10 cellular contexts compared by ENCODE assay signal in the genomic region with DNA sequence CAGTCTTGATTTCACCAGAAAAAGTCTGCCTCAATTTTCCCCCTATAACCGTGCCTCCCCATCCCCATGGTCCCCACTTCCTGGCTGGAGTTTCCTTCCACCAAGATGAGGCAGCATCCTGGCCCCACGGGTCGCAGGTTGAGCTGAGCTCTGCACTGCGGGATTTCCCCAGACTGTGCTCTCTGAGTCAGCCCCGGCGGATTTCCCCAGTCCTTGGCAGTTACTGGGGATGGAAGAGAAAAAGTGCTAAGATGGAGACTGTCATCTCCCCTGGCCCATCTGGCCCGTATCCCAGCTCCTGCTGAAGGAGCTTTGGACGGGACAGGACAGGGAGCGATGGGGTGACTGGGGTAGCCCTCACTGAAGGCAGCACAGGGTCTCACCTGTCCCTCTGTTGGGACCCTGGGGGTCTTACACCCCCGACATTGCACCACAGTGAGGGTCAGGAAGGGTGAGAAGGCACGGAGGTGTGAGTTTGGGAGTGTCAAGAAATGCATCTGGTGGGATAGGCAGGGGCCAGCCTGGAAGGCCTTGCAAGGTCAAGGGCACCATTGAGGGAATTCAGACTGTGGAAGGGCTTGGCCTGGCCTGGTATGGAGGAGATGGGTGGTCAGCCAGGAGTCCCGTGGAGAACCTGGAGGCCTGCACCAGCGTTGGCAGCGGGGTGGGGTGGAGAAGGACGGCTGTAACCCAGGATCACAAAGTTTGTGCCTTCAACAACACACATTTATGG. TPM values are rescaled to one million over a fixed set of nuclear protein-coding genes. Genes with fewer than 3 reads are reported as not detected.
DNase-seq lines count a peak whose midpoint lies in the region; ATAC-seq and TF ChIP-seq lines count a peak whose summit lies in the region.
"Had no signal": no experiment of that assay in that cellular context is flagged by ENCODE, and none has a peak within 500 bp of the region (broad histone marks: within the 10 kb centered on the region; RNA-seq: fewer than 3 reads in every experiment).

No MANE protein-coding gene starts in this region.

- no peaks in the 10 kb centered on the region for H3K9me3 Mint-ChIP-seq in endothelial cell (ENCODE audit: unreplicated experiment)
- H3K9me3 Mint-ChIP-seq in immature natural killer cell = no peaks in the 10 kb centered on the region
- H3K9me3 Mint-ChIP-seq: naive thymus-derived CD4-positive, alpha-beta T cell had no signal

- no peak overlapping the region for H3K27ac Mint-ChIP-seq in endothelial cell (ENCODE audit: unreplicated experiment)
- peak overlapping the region in 2 of 6 donors; percentile 49 to 55 for H3K27ac Mint-ChIP-seq in immature natural killer cell

- TF ChIP-seq CTCF in endothelial cell (IDR thresholded peaks at IDR 0.05; ENCODE audit: unreplicated experiment) = no peak

- DNase-seq in activated CD4-positive, CD25-positive, alpha-beta regulatory T cell treated with anti-CD3 and anti-CD28 coated beads, Interleukin-2, amount 50 U/mL, for 16 hours (ENCODE audit: low read depth, low spot score) = peak; percentile 2
- DNase-seq in endothelial cell (ENCODE audit: low spot score) = no peak
- DNase-seq in stimulated activated CD4-positive, alpha-beta T cell treated with anti-CD3 and anti-CD28 coated beads, Interleukin-4, amount 100 ng/mL, for 1 hour = peak; percentile 65
- no peak for DNase-seq in immature natural killer cell
- no peak for DNase-seq in NCI-H748 (lab: John Stamatoyannopoulos, UW; ENCODE audit: unreplicated experiment)
- DNase-seq: effector CD4-positive, alpha-beta T cell had no signal

- peaks cover 20% of the 10 kb centered on the region for H3K4me1 Mint-ChIP-seq in endothelial cell (ENCODE audit: unreplicated experiment)
- no peaks in the 10 kb centered on the region for H3K4me1 Mint-ChIP-seq in immature natural killer cell

- H3K36me3 Mint-ChIP-seq in endothelial cell (ENCODE audit: low read depth, unreplicated experiment) = peaks cover 58% of the 10 kb centered on the region
- peaks cover 31 to 56% (median 36%) of the 10 kb centered on the region in 3 donors for H3K36me3 Mint-ChIP-seq in immature natural killer cell

- H3K27me3 Mint-ChIP-seq in endothelial cell (ENCODE audit: unreplicated experiment) = peaks cover 5% of the 10 kb centered on the region
- H3K27me3 Mint-ChIP-seq in immature natural killer cell (ENCODE audit: low read depth in 3 of 3) = peaks cover 0 to 3% (median 0%) of the 10 kb centered on the region in 3 donors
- H3K27me3 Mint-ChIP-seq: naive thymus-derived CD4-positive, alpha-beta T cell had no signal

- H3K4me3 Mint-ChIP-seq in endothelial cell (ENCODE audit: unreplicated experiment) (peak overlapping the region; percentile 40), immature natural killer cell (no peak overlapping the region)

- ATAC-seq in GM19463 (IDR thresholded peaks at IDR 0.05; ENCODE audit: unreplicated experiment) (peak; percentile 76), GM18498 (IDR thresholded peaks at IDR 0.05; ENCODE audit: unreplicated experiment) (no peak), GM21515 (IDR thresholded peaks at IDR 0.05; ENCODE audit: unreplicated experiment) (no peak)
- ATAC-seq: naive thymus-derived CD4-positive, alpha-beta T cell had no signal

RNA-seq across cellular contexts. Expression of gene NADSYN1, which starts 36.5 kb away (rescaled TPM):
- total RNA-seq in endothelial cell (ENCODE audit: unreplicated experiment) = 69.0 TPM
- polyA plus RNA-seq in immature natural killer cell = 10 to 100 TPM; 35.1 to 48.0 (median 37.1) TPM

RNA-seq across cellular contexts. Expression of gene KRTAP5-7, which starts 37.6 kb away (rescaled TPM):
- total RNA-seq in endothelial cell (ENCODE audit: unreplicated experiment) = not detected
- polyA plus RNA-seq in immature natural killer cell = not detected
- polyA plus RNA-seq: naive thymus-derived CD4-positive, alpha-beta T cell had no signal

RNA-seq across cellular contexts. Expression of gene DHCR7, which starts 41.3 kb away (rescaled TPM):
- 130 TPM for total RNA-seq in endothelial cell (ENCODE audit: unreplicated experiment)
- 10 to 100 TPM; 10.2 to 15.1 (median 15.0) TPM for polyA plus RNA-seq in immature natural killer cell

RNA-seq across cellular contexts. Expression of gene KRTAP5-8, which starts 48.3 kb away (rescaled TPM):
- total RNA-seq in endothelial cell (ENCODE audit: unreplicated experiment) = not detected
- not detected for polyA plus RNA-seq in immature natural killer cell
- total RNA-seq: naive thymus-derived CD4-positive, alpha-beta T cell had no signal
- polyA plus RNA-seq: naive thymus-derived CD4-positive, alpha-beta T cell had no signal

RNA-seq across cellular contexts. Expression of gene KRTAP5-9, which starts 58.7 kb away (rescaled TPM):
- total RNA-seq in endothelial cell (ENCODE audit: unreplicated experiment) = 0.80 TPM
- not detected for polyA plus RNA-seq in immature natural killer cell
- polyA plus RNA-seq: naive thymus-derived CD4-positive, alpha-beta T cell had no signal

Comparison
In these comparisons a context has a peak if more than half of its experiments do, and no peak if none do; other contexts are left out.
1. DNase-seq: peak in activated CD4-positive, CD25-positive, alpha-beta regulatory T cell treated with anti-CD3 and anti-CD28 coated beads, Interleukin-2, amount 50 U/mL, for 16 hours (single experiment) and stimulated activated CD4-positive, alpha-beta T cell treated with anti-CD3 and anti-CD28 coated beads, Interleukin-4, amount 100 ng/mL, for 1 hour (single experiment); none in endothelial cell (single experiment), immature natural killer cell (0 of 3) and NCI-H748 (single experiment).